ENCODE assay signal across 1 cellular context in the genomic region with DNA sequence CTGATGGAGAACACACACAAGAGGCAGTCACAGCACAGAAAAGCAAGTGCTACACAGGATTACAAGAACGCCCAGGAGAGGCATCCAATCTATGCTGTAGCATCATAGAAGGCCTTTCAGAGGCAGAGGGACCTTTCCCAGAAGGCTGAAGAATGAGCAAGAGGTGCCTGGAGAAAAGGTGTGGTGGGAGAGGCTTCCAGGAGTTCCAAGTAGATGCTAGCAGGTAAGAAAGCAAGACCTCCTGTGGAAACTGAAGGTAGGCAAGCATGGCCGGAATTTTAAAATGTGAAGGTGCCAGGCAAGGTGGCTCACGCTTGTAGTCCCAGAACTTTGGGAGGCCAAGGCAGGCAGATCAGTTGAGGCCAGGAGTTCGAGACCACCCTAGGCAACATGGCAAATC.
TF ChIP-seq lines count a peak whose summit lies in the region.

No MANE protein-coding gene starts in this region.

TF ChIP-seq in IMR-90, 13 proteins besides CTCF, POLR2A, EP300 and RAD21 (continued from another document):
- TF ChIP-seq, protein P1, sequence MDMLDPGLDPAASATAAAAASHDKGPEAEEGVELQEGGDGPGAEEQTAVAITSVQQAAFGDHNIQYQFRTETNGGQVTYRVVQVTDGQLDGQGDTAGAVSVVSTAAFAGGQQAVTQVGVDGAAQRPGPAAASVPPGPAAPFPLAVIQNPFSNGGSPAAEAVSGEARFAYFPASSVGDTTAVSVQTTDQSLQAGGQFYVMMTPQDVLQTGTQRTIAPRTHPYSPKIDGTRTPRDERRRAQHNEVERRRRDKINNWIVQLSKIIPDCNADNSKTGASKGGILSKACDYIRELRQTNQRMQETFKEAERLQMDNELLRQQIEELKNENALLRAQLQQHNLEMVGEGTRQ (IDR thresholded peaks at IDR 0.05; ENCODE audit: low read depth, low read length): no peak
- TF ChIP-seq MAFK (IDR thresholded peaks at IDR 0.05; ENCODE audit: low read depth, low read length): no peak
